Comparison of ENCODE assay signal across 1 cellular context in genomic region chr7:129719980-129720732, GRCh38.
TF ChIP-seq lines count a peak whose summit lies in the region.

No MANE protein-coding gene starts in this region.

TF ChIP-seq in HepG2, 621 proteins besides CTCF, POLR2A, EP300 and RAD21 (continued from another document and continues in another):
- TF ChIP-seq RERE (CRISPR knock-in tag; IDR thresholded peaks at IDR 0.05; ENCODE audit: low read depth) (no peak), ATF6 (CRISPR knock-in tag; conservative IDR thresholded peaks at IDR 0.05) (no peak), ZNF230 (CRISPR knock-in tag; IDR thresholded peaks at IDR 0.05) (no peak), MIER2 (CRISPR knock-in tag; IDR thresholded peaks at IDR 0.05) (no peak), SAFB2 (CRISPR knock-in tag; IDR thresholded peaks at IDR 0.05; ENCODE audit: borderline replicate concordance, low read depth) (no peak), PLRG1 (conservative IDR thresholded peaks at IDR 0.05) (no peak), SOX5 (CRISPR knock-in tag; IDR thresholded peaks at IDR 0.05; ENCODE audit: borderline replicate concordance) (peak; percentile 61; the same call in 1 of the 2 replicates), SAP130 (CRISPR knock-in tag; IDR thresholded peaks at IDR 0.05; ENCODE audit: low read depth) (peak; percentile 60), MAX (IDR thresholded peaks at IDR 0.05) (peak; percentile 51), ZNF329 (CRISPR knock-in tag; IDR thresholded peaks at IDR 0.05; ENCODE audit: low read depth) (no peak), MAZ (IDR thresholded peaks at IDR 0.05; ENCODE audit: borderline replicate concordance, low read depth, low read length) (no peak), MAZ (CRISPR knock-in tag; IDR thresholded peaks at IDR 0.05; ENCODE audit: low read depth) (no peak), NFE2 (CRISPR knock-in tag; IDR thresholded peaks at IDR 0.05) (peak; percentile 68; the same call in 1 of the 2 replicates), HOXA7 (CRISPR knock-in tag; IDR thresholded peaks at IDR 0.05) (no peak), AHR (CRISPR knock-in tag; IDR thresholded peaks at IDR 0.05) (no peak), ZXDC (CRISPR knock-in tag; IDR thresholded peaks at IDR 0.05) (no peak), ZNF274 (CRISPR knock-in tag; IDR thresholded peaks at IDR 0.05) (no peak), ZFX (CRISPR knock-in tag; IDR thresholded peaks at IDR 0.05; ENCODE audit: low read depth) (peak; percentile 17; the same call in 1 of the 2 replicates), ZNF83 (CRISPR knock-in tag; IDR thresholded peaks at IDR 0.05; ENCODE audit: borderline replicate concordance) (no peak), PHF21A (CRISPR knock-in tag; IDR thresholded peaks at IDR 0.05) (peak; percentile 69), SP1 (IDR thresholded peaks at IDR 0.05) (no peak), SP1 (CRISPR knock-in tag; IDR thresholded peaks at IDR 0.05) (no peak), ZNF431 (CRISPR knock-in tag; IDR thresholded peaks at IDR 0.05; ENCODE audit: borderline replicate concordance, low read depth) (no peak), YEATS4 (CRISPR knock-in tag; IDR thresholded peaks at IDR 0.05; ENCODE audit: borderline replicate concordance) (peak; percentile 26; the same call in 1 of the 2 replicates), FOXK1 (CRISPR knock-in tag; IDR thresholded peaks at IDR 0.05; ENCODE audit: borderline replicate concordance, low read depth) (no peak), NAIF1 (CRISPR knock-in tag; IDR thresholded peaks at IDR 0.05; ENCODE audit: borderline replicate concordance) (no peak), ZNF678 (CRISPR knock-in tag; IDR thresholded peaks at IDR 0.05) (no peak), GATAD2A (CRISPR knock-in tag; IDR thresholded peaks at IDR 0.05) (peak; percentile 64), SOX6 (IDR thresholded peaks at IDR 0.05) (no peak), SOX6 (CRISPR knock-in tag; IDR thresholded peaks at IDR 0.05) (peak; percentile 89), NR0B2 (CRISPR knock-in tag; IDR thresholded peaks at IDR 0.05) (no peak), PRDM15 (CRISPR knock-in tag; IDR thresholded peaks at IDR 0.05) (no peak), FOXP1 (IDR thresholded peaks at IDR 0.05) (no peak), FOXP1 (CRISPR knock-in tag; IDR thresholded peaks at IDR 0.05) (peak; percentile 52; the same call in 1 of the 2 replicates), RXRA (CRISPR knock-in tag; IDR thresholded peaks at IDR 0.05) (no peak; the same call in 1 of the 2 replicates), KLF9 (CRISPR knock-in tag; IDR thresholded peaks at IDR 0.05; ENCODE audit: low read depth) (no peak), YY1 (IDR thresholded peaks at IDR 0.05; ENCODE audit: insufficient read depth, insufficient replicate concordance, low read depth, low read length) (no peak), REPIN1 (CRISPR knock-in tag; IDR thresholded peaks at IDR 0.05; ENCODE audit: borderline replicate concordance, low read depth) (no peak), PRPF4 (IDR thresholded peaks at IDR 0.05; ENCODE audit: low read depth, low read length, poor library complexity, severe bottlenecking) (no peak), ZBTB20 (CRISPR knock-in tag; IDR thresholded peaks at IDR 0.05; ENCODE audit: borderline replicate concordance, low read depth) (no peak), RBFOX2 (IDR thresholded peaks at IDR 0.05; ENCODE audit: low read depth, low read length) (no peak), SRSF1 (optimal IDR thresholded peaks at IDR 0.05; ENCODE audit: low read depth, low read length) (no peak), BCL3 (CRISPR knock-in tag; IDR thresholded peaks at IDR 0.05) (no peak)
